Comparison of ENCODE assay signal across 20 cellular contexts in genomic region chr16:77373726-77374125, GRCh38.
"Had no signal": no experiment of that assay in that cellular context is flagged by ENCODE, and none has a peak within 500 bp of the region (broad histone marks: within the 10 kb centered on the region; RNA-seq: fewer than 3 reads in every experiment).

No MANE protein-coding gene starts in this region.

- H3K36me3 ChIP-seq: esophagus squamous epithelium, heart right ventricle, thyroid gland, uterus had no signal

- H3K9me3 Mint-ChIP-seq: activated T-helper 1 cell treated with anti-CD3 and anti-CD28 coated beads, Interleukin-12 subunit alpha, Interleukin-12 subunit beta, Interleukin-2, Interleukin-4 antibody, amounts not matched to agents 30 ng/mL and 10 ng/mL and 1 ng/mL, durations not matched to agents 14 hours and 24 hours and 36 hours; dendritic cell treated with granulocyte-macrophage colony-stimulating factor and Interleukin-4, amounts not matched to agents 40 ng/mL and 50 ng/mL, for 4 days; natural killer cell treated with Interleukin-12 subunit alpha and Interleukin-12 subunit beta and Interleukin-15 and Interleukin-18, amount 100 ng/mL, for 72 hours had no signal

- H3K27me3 ChIP-seq: thyroid gland, uterus had no signal

- DNase-seq: activated CD4-positive, alpha-beta memory T cell treated with anti-CD3 and anti-CD28 coated beads for 36 hours; activated CD4-positive, alpha-beta T cell treated with anti-CD3 and anti-CD28 coated beads for 36 hours; activated gamma-delta T cell treated with Interleukin-2 at 50 U/mL for 16 hours; activated T-cell treated with anti-CD3 and anti-CD28 coated beads for 4 hours; effector CD8-positive, alpha-beta T cell; esophagus squamous epithelium; heart right ventricle; immature natural killer cell; kidney glomerular epithelial cell; left ventricle myocardium superior; retina; stimulated activated CD4-positive, alpha-beta T cell treated with anti-CD3 and anti-CD28 coated beads, Interleukin-1b, Interleukin-23, amount 100 ng/mL, for 48 hours; stimulated activated naive CD4-positive, alpha-beta T cell treated with Interleukin-2 at 50 U/mL for 16 hours; T-helper 2 cell; uterus had no signal

- H3K4me1 ChIP-seq: heart right ventricle, uterus had no signal

- H3K9me3 ChIP-seq: esophagus squamous epithelium, thyroid gland, uterus had no signal

- H3K27ac ChIP-seq: esophagus squamous epithelium, heart right ventricle, uterus had no signal

- H3K27ac Mint-ChIP-seq: activated CD4-positive, alpha-beta memory T cell treated with anti-CD3 and anti-CD28 coated beads for 36 hours; activated CD4-positive, alpha-beta T cell treated with anti-CD3 and anti-CD28 coated beads for 36 hours; activated naive CD4-positive, alpha-beta T cell treated with anti-CD3 and anti-CD28 coated beads, Interleukin-2, amount 50 U/mL, for 72 hours; activated T-helper 1 cell treated with anti-CD3 and anti-CD28 coated beads, Interleukin-12 subunit alpha, Interleukin-12 subunit beta, Interleukin-2, Interleukin-4 antibody, amounts not matched to agents 30 ng/mL and 10 ng/mL and 1 ng/mL, durations not matched to agents 14 hours and 24 hours and 36 hours; dendritic cell treated with granulocyte-macrophage colony-stimulating factor and Interleukin-4, amounts not matched to agents 40 ng/mL and 50 ng/mL, for 4 days; immature natural killer cell; natural killer cell treated with Interleukin-12 subunit alpha and Interleukin-12 subunit beta and Interleukin-15 and Interleukin-18, amount 100 ng/mL, for 72 hours had no signal

- H3K4me1 Mint-ChIP-seq: activated CD4-positive, alpha-beta T cell treated with anti-CD3 and anti-CD28 coated beads for 36 hours; immature natural killer cell had no signal

- ATAC-seq: activated CD4-positive, alpha-beta T cell treated with anti-CD3 and anti-CD28 coated beads for 36 hours; activated naive CD4-positive, alpha-beta T cell treated with anti-CD3 and anti-CD28 coated beads, Interleukin-2, amount 50 U/mL, for 72 hours; heart right ventricle; left ventricle myocardium superior; natural killer cell treated with Interleukin-12 subunit alpha and Interleukin-12 subunit beta and Interleukin-15 and Interleukin-18, amount 100 ng/mL, for 72 hours had no signal

- H3K4me3 ChIP-seq: esophagus squamous epithelium, heart right ventricle, thyroid gland, uterus had no signal

- H3K27me3 Mint-ChIP-seq: dendritic cell treated with granulocyte-macrophage colony-stimulating factor and Interleukin-4, amounts not matched to agents 40 ng/mL and 50 ng/mL, for 4 days had no signal

- H3K4me3 Mint-ChIP-seq: activated CD4-positive, alpha-beta memory T cell treated with anti-CD3 and anti-CD28 coated beads for 36 hours; activated CD4-positive, alpha-beta T cell treated with anti-CD3 and anti-CD28 coated beads for 36 hours; activated T-helper 1 cell treated with anti-CD3 and anti-CD28 coated beads, Interleukin-12 subunit alpha, Interleukin-12 subunit beta, Interleukin-2, Interleukin-4 antibody, amounts not matched to agents 30 ng/mL and 10 ng/mL and 1 ng/mL, durations not matched to agents 14 hours and 24 hours and 36 hours; dendritic cell treated with granulocyte-macrophage colony-stimulating factor and Interleukin-4, amounts not matched to agents 40 ng/mL and 50 ng/mL, for 4 days; immature natural killer cell; natural killer cell treated with Interleukin-12 subunit alpha and Interleukin-12 subunit beta and Interleukin-15 and Interleukin-18, amount 100 ng/mL, for 72 hours had no signal

- H3K36me3 Mint-ChIP-seq: activated CD4-positive, alpha-beta memory T cell treated with anti-CD3 and anti-CD28 coated beads for 36 hours; activated naive CD4-positive, alpha-beta T cell treated with anti-CD3 and anti-CD28 coated beads, Interleukin-2, amount 50 U/mL, for 72 hours; immature natural killer cell; natural killer cell treated with Interleukin-12 subunit alpha and Interleukin-12 subunit beta and Interleukin-15 and Interleukin-18, amount 100 ng/mL, for 72 hours had no signal
